ENCODE assay signal across 1 cellular context in the genomic region with DNA sequence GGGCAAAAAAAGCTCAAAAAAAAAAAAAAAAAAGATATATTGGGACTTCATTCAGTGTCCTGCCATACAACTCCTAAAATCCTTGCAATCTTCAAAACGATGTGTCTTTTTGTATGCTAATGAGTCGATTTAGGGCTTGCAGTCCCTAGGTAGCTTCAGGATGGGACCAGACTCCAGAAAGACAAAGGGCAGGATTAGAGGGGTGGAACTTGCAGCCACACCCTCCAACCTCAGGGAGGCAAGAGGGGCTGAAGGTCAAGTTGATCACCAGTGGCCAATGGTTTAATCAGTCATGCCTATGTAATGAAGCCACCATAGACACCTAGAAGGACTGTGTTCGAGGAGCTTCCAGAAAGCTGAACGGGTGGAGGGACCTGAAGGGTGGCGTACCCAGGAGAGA.
TF ChIP-seq lines count a peak whose summit lies in the region.

No MANE protein-coding gene starts in this region.

TF ChIP-seq in H1, 55 proteins besides CTCF, POLR2A, EP300 and RAD21:
- TF ChIP-seq BRCA1 (IDR thresholded peaks at IDR 0.05; ENCODE audit: low read depth, low read length) (no peak), TEAD4 (IDR thresholded peaks at IDR 0.05; ENCODE audit: low read depth, low read length) (no peak), RBBP5 (IDR thresholded peaks at IDR 0.05; ENCODE audit: borderline replicate concordance, low read depth, low read length) (no peak), CBX8 (IDR thresholded peaks at IDR 0.05; ENCODE audit: borderline replicate concordance, low read depth, low read length) (no peak), RNF2 (IDR thresholded peaks at IDR 0.05; ENCODE audit: borderline replicate concordance, low read depth, low read length, missing control alignments, poor library complexity, severe bottlenecking) (no peak), SIX5 (IDR thresholded peaks at IDR 0.05; ENCODE audit: low read depth, low read length) (no peak), SIN3A (conservative IDR thresholded peaks at IDR 0.05 in 1 of 2, IDR thresholded peaks at IDR 0.05 in 1 of 2; ENCODE audit: low read depth in 1 of 2, low read length in 2 of 2) (no peak), NANOG (IDR thresholded peaks at IDR 0.05; ENCODE audit: insufficient read depth, low read depth, low read length, poor library complexity, severe bottlenecking) (no peak), SAP30 (IDR thresholded peaks at IDR 0.05; ENCODE audit: insufficient read depth, insufficient replicate concordance, low read length) (no peak), TAF1 (IDR thresholded peaks at IDR 0.05; ENCODE audit: low read depth, low read length) (no peak), KDM5A (IDR thresholded peaks at IDR 0.05; ENCODE audit: low read length) (no peak)
